18 cellular contexts compared by ENCODE assay signal in genomic region chr11:44003736-44004451, GRCh38. TPM values are rescaled to one million over a fixed set of nuclear protein-coding genes. Genes with fewer than 3 reads are reported as not detected.
"Had no signal": no experiment of that assay in that cellular context is flagged by ENCODE, and none has a peak within 500 bp of the region (broad histone marks: within the 10 kb centered on the region; RNA-seq: fewer than 3 reads in every experiment).

No MANE protein-coding gene starts in this region.

- H3K4me1 ChIP-seq: body of pancreas, foreskin keratinocyte, lower lobe of right lung, parathyroid adenoma, upper lobe of right lung had no signal

- H2AFZ ChIP-seq: parathyroid adenoma had no signal

- H3K27ac ChIP-seq: body of pancreas, foreskin keratinocyte, lower lobe of right lung, parathyroid adenoma, upper lobe of right lung had no signal

- H3K27me3 ChIP-seq: body of pancreas, upper lobe of right lung had no signal

- H3K9ac ChIP-seq: parathyroid adenoma had no signal

- DNase-seq: activated CD4-positive, alpha-beta T cell treated with anti-CD3 and anti-CD28 coated beads for 36 hours; activated CD8-positive, alpha-beta T cell treated with anti-CD3 and anti-CD28 coated beads for 36 hours; activated naive CD8-positive, alpha-beta T cell treated with anti-CD3 and anti-CD28 coated beads for 36 hours; amygdala; body of pancreas; effector memory CD4-positive, alpha-beta T cell; foreskin keratinocyte; immature natural killer cell; lower lobe of right lung; naive B cell; stimulated activated CD4-positive, alpha-beta T cell treated with anti-CD3 and anti-CD28 coated beads, Interleukin-2, amount 100 ng/mL, for 48 hours; stimulated activated naive CD4-positive, alpha-beta T cell; substantia nigra; upper lobe of right lung had no signal

- H3K9me3 ChIP-seq: body of pancreas, lower lobe of right lung, upper lobe of right lung had no signal

- H3K36me3 ChIP-seq: lower lobe of right lung, upper lobe of right lung had no signal

- H3K4me3 ChIP-seq: body of pancreas, lower lobe of right lung, upper lobe of right lung had no signal

RNA-seq across cellular contexts. Expression of gene ACCSL, which starts 43.9 kb away (rescaled TPM):
- total RNA-seq: activated CD4-positive, alpha-beta T cell treated with anti-CD3 and anti-CD28 coated beads for 36 hours; activated CD8-positive, alpha-beta T cell treated with anti-CD3 and anti-CD28 coated beads for 36 hours; activated naive CD8-positive, alpha-beta T cell treated with anti-CD3 and anti-CD28 coated beads for 36 hours; activated T-helper 1 cell treated with anti-CD3 and anti-CD28 coated beads, Interleukin-12 subunit alpha, Interleukin-12 subunit beta, Interleukin-2, Interleukin-4 antibody, amounts not matched to agents 30 ng/mL and 10 ng/mL and 1 ng/mL, durations not matched to agents 14 hours and 24 hours and 36 hours; body of pancreas; foreskin keratinocyte; lower lobe of right lung; renal cortical epithelial cell; skeletal muscle tissue; upper lobe of right lung had no signal
- polyA plus RNA-seq: foreskin keratinocyte, immature natural killer cell had no signal
